1 cellular context compared by ENCODE assay signal in the genomic region with DNA sequence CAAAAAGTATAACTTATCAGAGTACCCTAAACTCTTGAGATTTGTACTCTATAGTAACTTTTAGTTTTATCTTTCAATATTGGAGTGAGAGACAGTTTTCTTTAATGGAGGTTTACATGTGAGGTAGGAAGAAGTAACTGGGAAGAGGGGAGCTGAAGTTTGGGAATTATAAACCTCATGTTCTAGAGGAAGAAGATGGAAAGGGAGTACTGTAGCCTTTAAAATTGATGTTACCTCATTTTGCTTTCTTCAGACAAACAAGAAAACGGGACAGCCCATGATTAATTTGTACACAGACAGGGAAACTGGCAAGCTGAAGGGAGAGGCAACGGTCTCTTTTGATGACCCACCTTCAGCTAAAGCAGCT.
TF ChIP-seq lines count a peak whose summit lies in the region.

No MANE protein-coding gene starts in this region.

TF ChIP-seq in HepG2, 621 proteins besides CTCF, POLR2A, EP300 and RAD21:
- TF ChIP-seq ZMYM2 (CRISPR knock-in tag; IDR thresholded peaks at IDR 0.05) (no peak), KDM3A (CRISPR knock-in tag; IDR thresholded peaks at IDR 0.05; ENCODE audit: low read depth) (no peak), ZSCAN12 (CRISPR knock-in tag; IDR thresholded peaks at IDR 0.05) (no peak), NFIC (IDR thresholded peaks at IDR 0.05; ENCODE audit: low read length) (no peak), GTF2F1 (IDR thresholded peaks at IDR 0.05; ENCODE audit: low read length) (no peak), TBX2 (CRISPR knock-in tag; IDR thresholded peaks at IDR 0.05; ENCODE audit: borderline replicate concordance) (no peak), MTF2 (CRISPR knock-in tag; IDR thresholded peaks at IDR 0.05; ENCODE audit: borderline replicate concordance) (no peak), GATA4 (IDR thresholded peaks at IDR 0.05; ENCODE audit: borderline replicate concordance, low read depth) (no peak), NCOR1 (IDR thresholded peaks at IDR 0.05; ENCODE audit: borderline replicate concordance, low read length) (no peak), IKZF4 (CRISPR knock-in tag; IDR thresholded peaks at IDR 0.05; ENCODE audit: borderline replicate concordance, low read depth, not compliant biosample characterization) (no peak), CEBPG (CRISPR knock-in tag; IDR thresholded peaks at IDR 0.05) (no peak)
